ENCODE assay signal across 28 cellular contexts in the genomic region with DNA sequence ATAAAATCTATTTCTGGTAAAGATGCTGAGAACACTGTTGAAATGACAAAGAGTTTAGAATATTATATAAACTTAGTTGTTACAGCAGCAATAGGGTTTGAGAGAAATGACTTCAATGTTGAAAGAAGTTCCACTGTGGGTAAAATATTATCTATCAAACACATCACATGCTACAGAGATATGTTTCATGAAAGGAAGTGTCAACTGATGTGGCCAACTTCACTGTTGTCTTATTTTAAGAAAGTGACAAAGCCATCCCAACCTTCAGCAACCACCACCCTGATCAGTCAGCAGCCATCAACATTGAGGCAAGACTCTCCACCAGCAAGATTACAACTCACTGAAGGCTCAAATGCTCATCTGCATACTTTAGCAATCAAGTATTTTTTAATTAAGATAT.
"Had no signal": no experiment of that assay in that cellular context is flagged by ENCODE, and none has a peak within 500 bp of the region (broad histone marks: within the 10 kb centered on the region; RNA-seq: fewer than 3 reads in every experiment).

No MANE protein-coding gene starts in this region.

- H3K4me3 Mint-ChIP-seq: mesothelial cell of epicardium; naive thymus-derived CD4-positive, alpha-beta T cell; nephron progenitor cell; neural progenitor cell; stimulated activated naive CD8-positive, alpha-beta T cell treated with anti-CD3 and anti-CD28 coated beads, Interleukin-15, Interleukin-2, amounts not matched to agents 100 ng/mL and 50 ng/mL, for 24 hours; type B pancreatic cell had no signal

- ATAC-seq: heart right ventricle; naive thymus-derived CD4-positive, alpha-beta T cell; right cardiac atrium; sciatic nerve had no signal

- H3K27me3 ChIP-seq: heart right ventricle, hepatocyte, neural progenitor cell, neutrophil, ovary, spleen, suprapubic skin, tibial artery, uterus had no signal

- H3K9ac ChIP-seq: neural progenitor cell had no signal

- H3K4me1 ChIP-seq: heart right ventricle, neural progenitor cell, spleen, suprapubic skin, tibial artery, uterus had no signal

- H3K27ac ChIP-seq: heart right ventricle, hepatocyte, left ventricle myocardium inferior, neural progenitor cell, neutrophil, ovary, spleen, suprapubic skin, thoracic aorta, tibial artery, uterus had no signal

- H3K9me3 ChIP-seq: left ventricle myocardium inferior, neutrophil, ovary, spleen, suprapubic skin, thoracic aorta, tibial artery, uterus had no signal

- DNase-seq: heart right ventricle; islet precursor cell; left ventricle myocardium inferior; mesendoderm; naive thymus-derived CD4-positive, alpha-beta T cell; nephron progenitor cell; occipital lobe; ovary; retina; right cardiac atrium; small intestine; spleen; stimulated activated CD4-positive, alpha-beta T cell treated with anti-CD3 and anti-CD28 coated beads, Interleukin-1b, Interleukin-23, amount 100 ng/mL, for 48 hours; stimulated activated CD4-positive, alpha-beta T cell treated with anti-CD3 and anti-CD28 coated beads, Interleukin-4, amount 100 ng/mL, for 1 hour; stimulated activated naive CD4-positive, alpha-beta T cell; tibial artery; uterus had no signal

- H3K36me3 ChIP-seq: neural progenitor cell, ovary, uterus had no signal

- H3K27ac Mint-ChIP-seq: mesothelial cell of epicardium; nephron progenitor cell; neural progenitor cell; progenitor cell of endocrine pancreas; stimulated activated naive CD8-positive, alpha-beta T cell treated with anti-CD3 and anti-CD28 coated beads, Interleukin-15, Interleukin-2, amounts not matched to agents 100 ng/mL and 50 ng/mL, for 24 hours; type B pancreatic cell had no signal

- H3K27me3 Mint-ChIP-seq: naive thymus-derived CD4-positive, alpha-beta T cell; progenitor cell of endocrine pancreas; stimulated activated naive CD8-positive, alpha-beta T cell treated with anti-CD3 and anti-CD28 coated beads, Interleukin-15, Interleukin-2, amounts not matched to agents 100 ng/mL and 50 ng/mL, for 24 hours; type B pancreatic cell had no signal

- H3K4me3 ChIP-seq: heart right ventricle, hepatocyte, left ventricle myocardium inferior, lung, neural progenitor cell, ovary, spleen, suprapubic skin, thoracic aorta, tibial artery, uterus had no signal

- H3K4me1 Mint-ChIP-seq: mesothelial cell of epicardium, nephron progenitor cell, neural progenitor cell had no signal

- H3K4me2 ChIP-seq: hepatocyte, neural progenitor cell had no signal

- H2AFZ ChIP-seq: hepatocyte, neural progenitor cell had no signal

- H3K9me3 Mint-ChIP-seq: stimulated activated naive CD8-positive, alpha-beta T cell treated with anti-CD3 and anti-CD28 coated beads, Interleukin-15, Interleukin-2, amounts not matched to agents 100 ng/mL and 50 ng/mL, for 24 hours had no signal
